In genomic region chr1:10782491-10783244, GRCh38 we compare ENCODE assay signal across 20 cellular contexts.
"Had no signal": no experiment of that assay in that cellular context is flagged by ENCODE, and none has a peak within 500 bp of the region (broad histone marks: within the 10 kb centered on the region; RNA-seq: fewer than 3 reads in every experiment).

No MANE protein-coding gene starts in this region.

- H3K9me3 Mint-ChIP-seq: activated T-helper 17 cell treated with anti-CD3 and anti-CD28 coated beads, Interleukin-2, amount 50 U/mL, for 72 hours; mesothelial cell of epicardium; natural killer cell had no signal

- H3K27me3 ChIP-seq: thyroid gland, upper lobe of right lung had no signal

- H3K27ac ChIP-seq: foreskin keratinocyte, left lung, neutrophil, parathyroid adenoma, spleen, thyroid gland, upper lobe of right lung had no signal

- H3K27ac Mint-ChIP-seq: activated CD8-positive, alpha-beta T cell treated with anti-CD3 and anti-CD28 coated beads, Interleukin-2, amount 10 ng/mL, durations not matched to agents 7 days and 5 days; activated naive CD8-positive, alpha-beta T cell; activated T-helper 17 cell treated with anti-CD3 and anti-CD28 coated beads, Interleukin-2, amount 50 U/mL, for 72 hours; mesothelial cell of epicardium; natural killer cell had no signal

- H3K4me3 ChIP-seq: left lung, spleen, thyroid gland, upper lobe of right lung had no signal

- DNase-seq: activated CD4-positive, alpha-beta T cell treated with anti-CD3 and anti-CD28 coated beads for 1 hour; activated CD4-positive, alpha-beta T cell treated with anti-CD3 and anti-CD28 coated beads, Interleukin-2, amount 50 U/mL, for 1 hour; activated CD8-positive, alpha-beta T cell treated with anti-CD3 and anti-CD28 coated beads, Interleukin-2, amount 10 ng/mL, durations not matched to agents 7 days and 5 days; activated naive CD4-positive, alpha-beta T cell; dermis blood vessel endothelial cell; effector memory CD4-positive, alpha-beta T cell; foreskin keratinocyte; left lung; natural killer cell; spleen; stimulated activated CD4-positive, alpha-beta T cell treated with anti-CD3 and anti-CD28 coated beads, Interleukin-4, amount 100 ng/mL, for 24 hours; stimulated activated naive CD4-positive, alpha-beta T cell treated with Interleukin-2 at 50 U/mL for 16 hours; T-helper 9 cell; thyroid gland; upper lobe of right lung had no signal

- H3K4me1 ChIP-seq: left lung, parathyroid adenoma, spleen, upper lobe of right lung had no signal

- H3K4me3 Mint-ChIP-seq: activated CD8-positive, alpha-beta T cell treated with anti-CD3 and anti-CD28 coated beads, Interleukin-2, amount 10 ng/mL, durations not matched to agents 7 days and 5 days; activated naive CD8-positive, alpha-beta T cell; activated T-helper 17 cell treated with anti-CD3 and anti-CD28 coated beads, Interleukin-2, amount 50 U/mL, for 72 hours; mesothelial cell of epicardium; natural killer cell had no signal

- H3K36me3 ChIP-seq: left lung, neutrophil, spleen, thyroid gland, upper lobe of right lung had no signal

- ATAC-seq: activated CD8-positive, alpha-beta T cell treated with anti-CD3 and anti-CD28 coated beads, Interleukin-2, amount 10 ng/mL, durations not matched to agents 7 days and 5 days; activated T-helper 17 cell treated with anti-CD3 and anti-CD28 coated beads, Interleukin-2, amount 50 U/mL, for 72 hours; foreskin keratinocyte; left lung; natural killer cell; upper lobe of right lung had no signal

- H3K4me1 Mint-ChIP-seq: activated T-helper 17 cell treated with anti-CD3 and anti-CD28 coated beads, Interleukin-2, amount 50 U/mL, for 72 hours; natural killer cell had no signal

- H3K9me3 ChIP-seq: left lung, neutrophil, spleen, thyroid gland, upper lobe of right lung had no signal

- H3K36me3 Mint-ChIP-seq: activated naive CD8-positive, alpha-beta T cell; mesothelial cell of epicardium; natural killer cell had no signal
